10 cellular contexts compared by ENCODE assay signal in the genomic region with DNA sequence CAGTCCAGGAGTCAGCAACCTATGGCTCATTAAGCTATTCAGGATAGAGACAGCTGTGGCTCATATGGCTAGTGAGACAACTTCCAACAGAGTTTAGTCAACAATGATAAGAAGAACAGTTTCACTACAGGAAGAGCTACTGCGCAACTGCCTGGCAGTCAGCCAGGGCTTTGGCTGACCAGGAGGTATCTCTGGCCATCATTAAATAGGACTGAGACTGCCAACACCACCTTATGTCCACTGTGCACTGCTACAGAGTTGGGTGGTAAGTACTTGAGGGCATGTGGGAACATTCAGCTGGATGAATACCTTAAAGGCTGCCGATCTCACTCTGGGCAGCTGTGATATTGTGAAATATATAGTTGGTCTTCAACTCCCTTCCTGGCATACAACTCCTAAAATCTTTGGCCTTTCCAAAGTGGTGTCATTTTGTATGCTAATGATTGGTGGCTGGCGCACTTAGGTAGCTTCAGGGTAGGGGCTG. TPM values are rescaled to one million over a fixed set of nuclear protein-coding genes. Genes with fewer than 3 reads are reported as not detected.
DNase-seq lines count a peak whose midpoint lies in the region; ATAC-seq and TF ChIP-seq lines count a peak whose summit lies in the region.
"Had no signal": no experiment of that assay in that cellular context is flagged by ENCODE, and none has a peak within 500 bp of the region (broad histone marks: within the 10 kb centered on the region; RNA-seq: fewer than 3 reads in every experiment).

No MANE protein-coding gene starts in this region.

- no peaks in the 10 kb centered on the region for H3K4me1 ChIP-seq in colonic mucosa
- peaks cover 4 to 11% of the 10 kb centered on the region in 2 donors for H3K4me1 ChIP-seq in mucosa of rectum (ENCODE audit: control insufficient read depth in 2 of 2, insufficient read depth in 2 of 2, low read length in 2 of 2)

- H3K9ac ChIP-seq in colonic mucosa (ENCODE audit: low read depth in 2 of 2, low read length in 2 of 2) (no peak overlapping the region), mucosa of rectum (ENCODE audit: low read depth in 1 of 2, low read length in 2 of 2) (no peak overlapping the region)

- ATAC-seq in HG02884 (IDR thresholded peaks at IDR 0.05; ENCODE audit: unreplicated experiment), result no peak
- ATAC-seq in HG03342 (IDR thresholded peaks at IDR 0.05; ENCODE audit: unreplicated experiment), result no peak

- intact Hi-C loops in colonic mucosa (cut with DNase I), result no loop called here

- H3K27me3 ChIP-seq in colonic mucosa, result no peaks in the 10 kb centered on the region
- no peaks in the 10 kb centered on the region for H3K27me3 ChIP-seq in mucosa of rectum (ENCODE audit: control insufficient read depth in 2 of 2, insufficient read depth in 2 of 2, low read length in 2 of 2)

- no peaks in the 10 kb centered on the region for H3K9me3 ChIP-seq in colonic mucosa
- H3K9me3 ChIP-seq in mucosa of rectum (ENCODE audit: control insufficient read depth in 2 of 2, low read length in 2 of 2), result no peaks in the 10 kb centered on the region

- TF ChIP-seq CTCF in colonic mucosa (IDR thresholded peaks at IDR 0.05), result no peak
- no peak for TF ChIP-seq CTCF in GM13977 (IDR thresholded peaks at IDR 0.05; ENCODE audit: extremely low read depth, insufficient read depth, missing control alignments)

- no peaks in the 10 kb centered on the region for H3K36me3 ChIP-seq in colonic mucosa
- peaks cover 13 to 26% of the 10 kb centered on the region in 2 donors for H3K36me3 ChIP-seq in mucosa of rectum (ENCODE audit: control insufficient read depth in 2 of 2, insufficient read depth in 2 of 2, low read length in 2 of 2)

- H3K27ac ChIP-seq in colonic mucosa (peak overlapping the region; percentile 4), mucosa of rectum (ENCODE audit: low read depth in 2 of 2, low read length in 2 of 2) (peak overlapping the region; percentile 26 to 38)

- H3K4me3 ChIP-seq in colonic mucosa (no peak overlapping the region), mucosa of rectum (ENCODE audit: low read length in 2 of 2) (peak overlapping the region in 1 of 2 donors; percentile 38)

- DNase-seq in EH (ENCODE audit: low read depth) (peak; percentile 84), NCI-H345 treated with DMSO at 0.1 percent for 48 hours (lab: John Stamatoyannopoulos, UW; ENCODE audit: unreplicated experiment) (peak; percentile 46), colonic mucosa (peak; percentile 69), GM13977 (ENCODE audit: low spot score) (no peak), NCI-H187 (lab: John Stamatoyannopoulos, UW) (no peak)
- DNase-seq: activated CD4-positive, alpha-beta T cell treated with anti-CD3 and anti-CD28 coated beads, Interleukin-2, amount 50 U/mL, for 4 hours had no signal

- in situ Hi-C loops in GM13977 (cut with MboI; ENCODE audit: low pct_unique_long_range_greater_than_20kb, low sequenced_read_pairs, unreplicated experiment), result no loop called here

RNA-seq across cellular contexts. Expression of gene FAM83C, which starts 52.2 kb away (rescaled TPM):
- under 1 TPM in 1 of 2 donors, not detected in 1; 0.45 TPM for total RNA-seq in colonic mucosa
- total RNA-seq: subcutaneous adipose tissue had no signal

RNA-seq across cellular contexts. Expression of gene EIF6, which starts 59.8 kb away (rescaled TPM):
- total RNA-seq in colonic mucosa, result 100 to 1,000 TPM; 163 to 194 TPM

Comparison
In these comparisons a context has a peak if more than half of its experiments do, and no peak if none do; other contexts are left out.
1. DNase-seq: peak in EH (single experiment), NCI-H345 treated with DMSO at 0.1 percent for 48 hours (single experiment) and colonic mucosa (single experiment); none in GM13977 (single experiment) and NCI-H187 (0 of 2).